22 cellular contexts compared by ENCODE assay signal in genomic region chr5:21219255-21219654, GRCh38.
DNase-seq lines count a peak whose midpoint lies in the region; ATAC-seq, FAIRE-seq and TF ChIP-seq lines count a peak whose summit lies in the region.
"Had no signal": no experiment of that assay in that cellular context is flagged by ENCODE, and none has a peak within 500 bp of the region (broad histone marks: within the 10 kb centered on the region; RNA-seq: fewer than 3 reads in every experiment).

No MANE protein-coding gene starts in this region.

- H3K36me3 ChIP-seq in H1 (ENCODE audit: control insufficient read depth in 2 of 4, insufficient read depth in 4 of 4, low read length in 3 of 4) (no peaks in the 10 kb centered on the region), upper lobe of right lung (no peaks in the 10 kb centered on the region)
- H3K36me3 ChIP-seq: thoracic aorta had no signal

- no peak overlapping the region for H3K23ac ChIP-seq in H1 (ENCODE audit: insufficient read length)

- no peak overlapping the region for H2BK15ac ChIP-seq in H1 (ENCODE audit: low read length)

- H3K79me2 ChIP-seq in H1 (ENCODE audit: control insufficient read depth in 1 of 2, insufficient read depth in 2 of 2, low read length in 2 of 2), result no peaks in the 10 kb centered on the region

- H3K27ac ChIP-seq in H1 (ENCODE audit: low read depth, low read length) (no peak overlapping the region), upper lobe of right lung (no peak overlapping the region)
- H3K27ac ChIP-seq: thoracic aorta had no signal

- H3K4me3 ChIP-seq in H1 (ENCODE audit: extremely low read depth in 1 of 4, insufficient read depth in 2 of 4, low read depth in 3 of 4, low read length in 4 of 4) (no peak overlapping the region), upper lobe of right lung (no peak overlapping the region)
- H3K4me3 ChIP-seq: thoracic aorta had no signal

- no peaks in the 10 kb centered on the region for H3K79me1 ChIP-seq in H1 (ENCODE audit: low read depth, low read length)

- H4K8ac ChIP-seq in H1 (ENCODE audit: extremely low read depth, insufficient read depth, low read length), result no peak overlapping the region

- no peak overlapping the region for H3K18ac ChIP-seq in H1 (ENCODE audit: extremely low read depth, low read length)

- peak; percentile 9 for DNase-seq in COLO829 (ENCODE audit: low spot score)
- DNase-seq in HEK293T (ENCODE audit: extremely low spot score), result peak; percentile 26
- peak; percentile 46 for DNase-seq in RKO (ENCODE audit: low spot score)
- DNase-seq in H1 (ENCODE audit: low read depth in 1 of 2, low spot score in 2 of 2), result no peak
- no peak for DNase-seq in upper lobe of right lung
- DNase-seq in head of caudate nucleus, result no peak
- DNase-seq in NK-92 treated with Interleukin-12 subunit alpha and Interleukin-12 subunit beta, amount 100 ng/mL, for 24 hours (lab: John Stamatoyannopoulos, UW), result no peak
- DNase-seq: activated CD8-positive, alpha-beta T cell treated with anti-CD3 and anti-CD28 coated beads for 36 hours; activated naive CD4-positive, alpha-beta T cell treated with Interleukin-2 at 50 U/mL for 16 hours; activated T-cell treated with anti-CD3 and anti-CD28 coated beads, Interleukin-2, amount 50 U/mL, for 1 hour; anterior cingulate cortex; CD4-positive, CD25-positive, alpha-beta regulatory T cell; DMS153; effector CD8-positive, alpha-beta T cell; glutamatergic neuron; left ventricle myocardium superior; NCI-H524; nucleus accumbens; retina; stimulated activated CD4-positive, alpha-beta T cell treated with anti-CD3 and anti-CD28 coated beads, Interleukin-15, amount 100 ng/mL, for 24 hours had no signal

- no peak overlapping the region for H3K9ac ChIP-seq in H1 (replicated peaks in 1 of 4; ENCODE audit: extremely low read depth in 1 of 4, low read depth in 3 of 4, low read length in 3 of 4)

- CTCF ChIA-PET in HEK293T (lab: Yijun Ruan, JAX), result no interaction called here
- CTCF ChIA-PET in H1 (lab: Charles Lee; ENCODE audit: partially characterized antibody), result interaction anchor here (0.8 to 1.3 kb wide), 2 partner anchors 9 to 618 kb away, joined by 3 to 6 read pairs; no protein-coding TSS in a partner anchor

- peak overlapping the region; percentile 57; the same call in 1 of the 2 replicates for H2AFZ ChIP-seq in H1 (ENCODE audit: low read length)

- no peak for ATAC-seq in upper lobe of right lung
- ATAC-seq in HG02884 (IDR thresholded peaks at IDR 0.05; ENCODE audit: unreplicated experiment), result no peak
- ATAC-seq: activated CD8-positive, alpha-beta T cell treated with anti-CD3 and anti-CD28 coated beads for 36 hours; left ventricle myocardium superior had no signal

- H2BK20ac ChIP-seq in H1 (ENCODE audit: low read length), result no peak overlapping the region

- H3K14ac ChIP-seq in H1 (ENCODE audit: insufficient read length), result no peak overlapping the region

- no peak overlapping the region for H3K4ac ChIP-seq in H1 (replicated peaks; ENCODE audit: insufficient read length, low read depth, low read length)

- no peaks in the 10 kb centered on the region for H3K27me3 ChIP-seq in H1 (replicated peaks in 1 of 4; ENCODE audit: control insufficient read depth in 3 of 4, extremely low read depth in 1 of 4, insufficient read depth in 3 of 4, low read length in 3 of 4)
- H3K27me3 ChIP-seq in upper lobe of right lung, result no peaks in the 10 kb centered on the region

- H4K20me1 ChIP-seq in H1 (replicated peaks in 1 of 2; ENCODE audit: control insufficient read depth in 1 of 2, insufficient read depth in 2 of 2, low read length in 2 of 2), result no peaks in the 10 kb centered on the region

- H3K4me1 ChIP-seq in H1 (replicated peaks in 1 of 4; ENCODE audit: control insufficient read depth in 3 of 4, insufficient read depth in 4 of 4, low read length in 3 of 4), result no peaks in the 10 kb centered on the region
- H3K4me1 ChIP-seq in upper lobe of right lung, result no peaks in the 10 kb centered on the region

- POLR2A ChIA-PET in HEK293T (lab: Yijun Ruan, JAX), result no interaction called here
- POLR2A ChIA-PET in H1 (lab: Charles Lee; ENCODE audit: partially characterized antibody), result no interaction called here

- H3K23me2 ChIP-seq in H1 (ENCODE audit: low read depth, low read length), result no peaks in the 10 kb centered on the region

- H2BK12ac ChIP-seq in H1 (ENCODE audit: low read depth, low read length), result no peak overlapping the region

- H3K56ac ChIP-seq in H1 (replicated peaks; ENCODE audit: insufficient read length, low read depth, low read length), result no peak overlapping the region

- WGBS in H1 (ENCODE audit: extremely low coverage in 1 of 2, insufficient coverage in 1 of 2, insufficient read length in 1 of 2, insufficient replicate concordance in 2 of 2, low coverage in 1 of 2, low lambda C conversion rate in 2 of 2, missing lambda C conversion rate in 1 of 2), 2 experiments, result 88% methylated on average over 1 of the region's 1 CpG; no CpG with 5 or more reads in 1 of the 2 experiments

- no peak overlapping the region for H4K91ac ChIP-seq in H1 (replicated peaks; ENCODE audit: insufficient read length, low read length)

- no peak overlapping the region for H2BK120ac ChIP-seq in H1 (replicated peaks; ENCODE audit: low read depth, low read length)

- no peak overlapping the region for H3K4me2 ChIP-seq in H1 (ENCODE audit: insufficient read depth in 1 of 2, low read depth in 2 of 2, low read length in 2 of 2)

- FAIRE-seq in H1 (lab: Jason Lieb, UNC), result no peak

- TF ChIP-seq RAD21 in H1 (IDR thresholded peaks at IDR 0.05 in 1 of 2, conservative IDR thresholded peaks at IDR 0.05 in 1 of 2; ENCODE audit: low read depth in 2 of 2, low read length in 2 of 2), result no peak

- TF ChIP-seq CTCF in H1 (IDR thresholded peaks at IDR 0.05; ENCODE audit: control extremely low read depth in 1 of 3, insufficient read depth in 1 of 3, low read depth in 1 of 3, low read length in 3 of 3) (no peak), upper lobe of right lung (IDR thresholded peaks at IDR 0.05) (no peak)

- no peak for TF ChIP-seq EP300 in H1 (IDR thresholded peaks at IDR 0.05; ENCODE audit: borderline replicate concordance in 1 of 2, low read depth in 2 of 2, low read length in 2 of 2)

- no peak overlapping the region for H2AK5ac ChIP-seq in H1 (ENCODE audit: low read depth, low read length)

- H4K5ac ChIP-seq in H1 (ENCODE audit: insufficient read length, low read depth, low read length), result no peak overlapping the region

- TF ChIP-seq POLR2A in H1 (IDR thresholded peaks at IDR 0.05; ENCODE audit: control extremely low read depth in 1 of 2, low read depth in 2 of 2, low read length in 2 of 2), result no peak

- no peaks in the 10 kb centered on the region for H3K9me3 ChIP-seq in H1 (ENCODE audit: insufficient read depth in 2 of 2, low read depth in 1 of 2, low read length in 1 of 2)
- no peaks in the 10 kb centered on the region for H3K9me3 ChIP-seq in upper lobe of right lung
- H3K9me3 ChIP-seq: thoracic aorta had no signal

- intact Hi-C loops in upper lobe of right lung (cut with DNase I), result no loop called here
- intact Hi-C loops in head of caudate nucleus (cut with DNase I), result no loop called here

- H2BK5ac ChIP-seq in H1 (ENCODE audit: low read depth, low read length), result no peak overlapping the region

TF ChIP-seq in HEK293T, 16 proteins besides CTCF, POLR2A, EP300 and RAD21:
- TF ChIP-seq HDGF (IDR thresholded peaks at IDR 0.05; ENCODE audit: borderline replicate concordance) (no peak), ARNT (IDR thresholded peaks at IDR 0.05) (no peak), CTBP1 (IDR thresholded peaks at IDR 0.05; ENCODE audit: borderline replicate concordance) (no peak), NFRKB (IDR thresholded peaks at IDR 0.05) (no peak), FOXK2 (IDR thresholded peaks at IDR 0.05) (no peak), TARDBP (IDR thresholded peaks at IDR 0.05) (no peak), LEF1 (IDR thresholded peaks at IDR 0.05; ENCODE audit: borderline replicate concordance) (no peak)
- TF ChIP-seq, protein P1, sequence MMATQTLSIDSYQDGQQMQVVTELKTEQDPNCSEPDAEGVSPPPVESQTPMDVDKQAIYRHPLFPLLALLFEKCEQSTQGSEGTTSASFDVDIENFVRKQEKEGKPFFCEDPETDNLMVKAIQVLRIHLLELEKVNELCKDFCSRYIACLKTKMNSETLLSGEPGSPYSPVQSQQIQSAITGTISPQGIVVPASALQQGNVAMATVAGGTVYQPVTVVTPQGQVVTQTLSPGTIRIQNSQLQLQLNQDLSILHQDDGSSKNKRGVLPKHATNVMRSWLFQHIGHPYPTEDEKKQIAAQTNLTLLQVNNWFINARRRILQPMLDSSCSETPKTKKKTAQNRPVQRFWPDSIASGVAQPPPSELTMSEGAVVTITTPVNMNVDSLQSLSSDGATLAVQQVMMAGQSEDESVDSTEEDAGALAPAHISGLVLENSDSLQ (IDR thresholded peaks at IDR 0.05), result no peak

TF ChIP-seq in H1, 55 proteins besides CTCF, POLR2A, EP300 and RAD21 (continues in another document):
- no peak for TF ChIP-seq TAF7 (optimal IDR thresholded peaks at IDR 0.05; ENCODE audit: borderline replicate concordance, low read depth, low read length)
- no peak for TF ChIP-seq YY1 (IDR thresholded peaks at IDR 0.05; ENCODE audit: low read depth, low read length)
- TF ChIP-seq MAX (IDR thresholded peaks at IDR 0.05), result no peak
- TF ChIP-seq E2F6 (IDR thresholded peaks at IDR 0.05), result no peak
- no peak for TF ChIP-seq GTF2F1 (IDR thresholded peaks at IDR 0.05; ENCODE audit: borderline replicate concordance, low read depth, low read length)
- TF ChIP-seq BACH1 (IDR thresholded peaks at IDR 0.05; ENCODE audit: low read length), result no peak
- no peak for TF ChIP-seq ZNF274 (IDR thresholded peaks at IDR 0.05; ENCODE audit: borderline replicate concordance, extremely low read depth, low read length)
- no peak for TF ChIP-seq TBP (IDR thresholded peaks at IDR 0.05; ENCODE audit: low read depth, low read length)
- no peak for TF ChIP-seq ASH2L (IDR thresholded peaks at IDR 0.05; ENCODE audit: low read length)
- no peak for TF ChIP-seq SP2 (IDR thresholded peaks at IDR 0.05; ENCODE audit: low read length)
- no peak for TF ChIP-seq EGR1 (IDR thresholded peaks at IDR 0.05; ENCODE audit: borderline replicate concordance, low read depth, low read length)
- no peak for TF ChIP-seq GABPA (IDR thresholded peaks at IDR 0.05; ENCODE audit: borderline replicate concordance, insufficient read depth, low read length)
- TF ChIP-seq HDAC6 (IDR thresholded peaks at IDR 0.05; ENCODE audit: low read depth, low read length), result no peak
- TF ChIP-seq CBX5 (IDR thresholded peaks at IDR 0.05; ENCODE audit: low read depth, low read length), result no peak

Comparison
In these comparisons a context has a peak if more than half of its experiments do, and no peak if none do; other contexts are left out.
1. DNase-seq: peak in COLO829 (single experiment), HEK293T (single experiment) and RKO (single experiment); none in H1 (0 of 2), upper lobe of right lung (single experiment), head of caudate nucleus (0 of 42) and NK-92 treated with Interleukin-12 subunit alpha and Interleukin-12 subunit beta, amount 100 ng/mL, for 24 hours (single experiment).